ENCODE assay signal across 1 cellular context in the genomic region with DNA sequence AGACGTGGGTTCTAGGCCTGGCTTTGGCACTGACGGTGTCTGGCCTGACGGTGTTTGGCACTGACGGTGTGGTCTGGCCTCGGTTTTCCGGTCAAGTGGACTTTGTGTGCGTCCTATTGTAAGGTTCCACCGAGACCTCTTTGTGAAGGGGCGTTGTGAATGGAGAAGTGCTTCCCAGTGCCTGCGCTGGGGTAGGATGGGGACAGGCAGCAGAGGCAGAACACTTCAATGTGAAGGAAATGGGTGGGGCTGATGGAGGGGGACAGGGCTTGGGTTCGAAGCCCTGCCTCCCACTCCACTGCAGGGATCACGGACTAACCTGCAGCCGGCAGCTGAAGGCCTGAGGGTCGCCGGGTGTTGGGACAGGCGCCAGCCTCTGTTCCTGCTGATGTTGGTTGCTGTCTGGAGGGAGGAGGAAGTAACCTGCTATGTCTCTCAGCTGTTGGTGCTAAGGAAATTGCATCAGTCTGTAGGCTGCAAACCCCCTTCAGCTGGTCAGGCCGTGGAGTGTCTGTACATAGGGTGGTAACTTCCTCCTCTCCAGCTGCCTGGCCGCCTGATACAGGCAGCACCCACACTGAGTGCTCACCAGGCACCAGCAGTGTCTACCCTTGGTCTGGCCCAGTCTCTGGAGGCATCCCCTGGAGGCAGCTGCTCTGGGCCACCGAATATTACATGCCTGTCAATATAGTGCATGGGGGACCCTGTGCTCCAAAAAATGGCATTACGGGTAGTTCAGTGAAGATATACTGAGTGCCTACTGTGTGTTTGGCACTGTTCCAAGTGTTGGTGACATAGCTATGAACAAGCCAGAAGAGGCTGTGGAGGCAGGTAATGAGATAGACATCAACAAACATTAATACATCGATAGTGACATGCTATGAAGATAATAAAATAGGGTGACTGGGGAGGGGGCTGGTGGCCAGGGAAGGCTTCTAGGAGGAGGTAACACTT.
TF ChIP-seq lines count a peak whose summit lies in the region.

No MANE protein-coding gene starts in this region.

TF ChIP-seq in K562, 482 proteins besides CTCF, POLR2A, EP300 and RAD21 (continued from another document and continues in another):
- TF ChIP-seq, protein P1, sequence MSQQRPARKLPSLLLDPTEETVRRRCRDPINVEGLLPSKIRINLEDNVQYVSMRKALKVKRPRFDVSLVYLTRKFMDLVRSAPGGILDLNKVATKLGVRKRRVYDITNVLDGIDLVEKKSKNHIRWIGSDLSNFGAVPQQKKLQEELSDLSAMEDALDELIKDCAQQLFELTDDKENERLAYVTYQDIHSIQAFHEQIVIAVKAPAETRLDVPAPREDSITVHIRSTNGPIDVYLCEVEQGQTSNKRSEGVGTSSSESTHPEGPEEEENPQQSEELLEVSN (IDR thresholded peaks at IDR 0.05; ENCODE audit: borderline replicate concordance in 1 of 2, extremely low read depth in 1 of 2, insufficient read depth in 1 of 2, insufficient read length in 1 of 2, low read depth in 1 of 2, low read length in 1 of 2, poor library complexity in 1 of 2, severe bottlenecking in 1 of 2): no peak
- TF ChIP-seq RNF2 (IDR thresholded peaks at IDR 0.05) (peak; percentile 46; the same call in 1 of the 2 replicates), ZNF311 (CRISPR knock-in tag; IDR thresholded peaks at IDR 0.05) (no peak), FOXA3 (CRISPR knock-in tag; conservative IDR thresholded peaks at IDR 0.05 in 1 of 2, IDR thresholded peaks at IDR 0.05 in 1 of 2) (no peak), ZBTB8A (IDR thresholded peaks at IDR 0.05; ENCODE audit: partially characterized antibody) (no peak), NCOR1 (IDR thresholded peaks at IDR 0.05) (no peak), HDAC2 (IDR thresholded peaks at IDR 0.05) (peak; percentile 46; the same call in 1 of the 2 replicates), TFAM (CRISPR knock-in tag; conservative IDR thresholded peaks at IDR 0.05) (no peak), ZEB2 (IDR thresholded peaks at IDR 0.05) (no peak), ZNF175 (CRISPR knock-in tag; IDR thresholded peaks at IDR 0.05; ENCODE audit: low read depth) (peak; percentile 62; the same call in 1 of the 2 replicates), SAFB (IDR thresholded peaks at IDR 0.05; ENCODE audit: borderline replicate concordance, low read depth, low read length) (no peak), XRCC4 (IDR thresholded peaks at IDR 0.05; ENCODE audit: extremely low read depth, insufficient read depth, insufficient read length) (no peak), ELF2 (CRISPR knock-in tag; IDR thresholded peaks at IDR 0.05) (peak; percentile 54; the same call in 1 of the 2 replicates), SREBF2 (CRISPR knock-in tag; IDR thresholded peaks at IDR 0.05) (no peak), CBX2 (IDR thresholded peaks at IDR 0.05; ENCODE audit: insufficient read depth, low read length, poor library complexity, severe bottlenecking) (no peak), LEF1 (IDR thresholded peaks at IDR 0.05) (no peak), ARHGAP35 (IDR thresholded peaks at IDR 0.05; ENCODE audit: partially characterized antibody) (no peak), FOXM1 (IDR thresholded peaks at IDR 0.05; ENCODE audit: low read depth) (no peak), FOXM1 (CRISPR knock-in tag; IDR thresholded peaks at IDR 0.05; ENCODE audit: low read depth) (no peak), ZNF77 (CRISPR knock-in tag; IDR thresholded peaks at IDR 0.05) (no peak), PHF8 (IDR thresholded peaks at IDR 0.05; ENCODE audit: borderline replicate concordance, low read length) (peak; percentile 26; the same call in 1 of the 2 replicates), SIRT6 (IDR thresholded peaks at IDR 0.05; ENCODE audit: low read depth, low read length) (no peak), NONO (IDR thresholded peaks at IDR 0.05; ENCODE audit: low read depth in 2 of 2, low read length in 1 of 2) (no peak), KAT8 (IDR thresholded peaks at IDR 0.05; ENCODE audit: low read depth) (no peak), CBFA2T3 (IDR thresholded peaks at IDR 0.05) (no peak), RFX5 (IDR thresholded peaks at IDR 0.05; ENCODE audit: low read depth, low read length) (no peak), ZNF224 (CRISPR knock-in tag; IDR thresholded peaks at IDR 0.05) (no peak), NFATC3 (IDR thresholded peaks at IDR 0.05) (no peak), L3MBTL2 (IDR thresholded peaks at IDR 0.05) (peak; percentile 53; the same call in 1 of the 2 replicates)
- TF ChIP-seq, protein P2, sequence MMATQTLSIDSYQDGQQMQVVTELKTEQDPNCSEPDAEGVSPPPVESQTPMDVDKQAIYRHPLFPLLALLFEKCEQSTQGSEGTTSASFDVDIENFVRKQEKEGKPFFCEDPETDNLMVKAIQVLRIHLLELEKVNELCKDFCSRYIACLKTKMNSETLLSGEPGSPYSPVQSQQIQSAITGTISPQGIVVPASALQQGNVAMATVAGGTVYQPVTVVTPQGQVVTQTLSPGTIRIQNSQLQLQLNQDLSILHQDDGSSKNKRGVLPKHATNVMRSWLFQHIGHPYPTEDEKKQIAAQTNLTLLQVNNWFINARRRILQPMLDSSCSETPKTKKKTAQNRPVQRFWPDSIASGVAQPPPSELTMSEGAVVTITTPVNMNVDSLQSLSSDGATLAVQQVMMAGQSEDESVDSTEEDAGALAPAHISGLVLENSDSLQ (IDR thresholded peaks at IDR 0.05): no peak
- TF ChIP-seq, protein P3, sequence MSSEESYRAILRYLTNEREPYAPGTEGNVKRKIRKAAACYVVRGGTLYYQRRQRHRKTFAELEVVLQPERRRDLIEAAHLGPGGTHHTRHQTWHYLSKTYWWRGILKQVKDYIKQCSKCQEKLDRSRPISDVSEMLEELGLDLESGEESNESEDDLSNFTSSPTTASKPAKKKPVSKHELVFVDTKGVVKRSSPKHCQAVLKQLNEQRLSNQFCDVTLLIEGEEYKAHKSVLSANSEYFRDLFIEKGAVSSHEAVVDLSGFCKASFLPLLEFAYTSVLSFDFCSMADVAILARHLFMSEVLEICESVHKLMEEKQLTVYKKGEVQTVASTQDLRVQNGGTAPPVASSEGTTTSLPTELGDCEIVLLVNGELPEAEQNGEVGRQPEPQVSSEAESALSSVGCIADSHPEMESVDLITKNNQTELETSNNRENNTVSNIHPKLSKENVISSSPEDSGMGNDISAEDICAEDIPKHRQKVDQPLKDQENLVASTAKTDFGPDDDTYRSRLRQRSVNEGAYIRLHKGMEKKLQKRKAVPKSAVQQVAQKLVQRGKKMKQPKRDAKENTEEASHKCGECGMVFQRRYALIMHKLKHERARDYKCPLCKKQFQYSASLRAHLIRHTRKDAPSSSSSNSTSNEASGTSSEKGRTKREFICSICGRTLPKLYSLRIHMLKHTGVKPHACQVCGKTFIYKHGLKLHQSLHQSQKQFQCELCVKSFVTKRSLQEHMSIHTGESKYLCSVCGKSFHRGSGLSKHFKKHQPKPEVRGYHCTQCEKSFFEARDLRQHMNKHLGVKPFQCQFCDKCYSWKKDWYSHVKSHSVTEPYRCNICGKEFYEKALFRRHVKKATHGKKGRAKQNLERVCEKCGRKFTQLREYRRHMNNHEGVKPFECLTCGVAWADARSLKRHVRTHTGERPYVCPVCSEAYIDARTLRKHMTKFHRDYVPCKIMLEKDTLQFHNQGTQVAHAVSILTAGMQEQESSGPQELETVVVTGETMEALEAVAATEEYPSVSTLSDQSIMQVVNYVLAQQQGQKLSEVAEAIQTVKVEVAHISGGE (CRISPR knock-in tag; IDR thresholded peaks at IDR 0.05): no peak
- TF ChIP-seq, protein P4, sequence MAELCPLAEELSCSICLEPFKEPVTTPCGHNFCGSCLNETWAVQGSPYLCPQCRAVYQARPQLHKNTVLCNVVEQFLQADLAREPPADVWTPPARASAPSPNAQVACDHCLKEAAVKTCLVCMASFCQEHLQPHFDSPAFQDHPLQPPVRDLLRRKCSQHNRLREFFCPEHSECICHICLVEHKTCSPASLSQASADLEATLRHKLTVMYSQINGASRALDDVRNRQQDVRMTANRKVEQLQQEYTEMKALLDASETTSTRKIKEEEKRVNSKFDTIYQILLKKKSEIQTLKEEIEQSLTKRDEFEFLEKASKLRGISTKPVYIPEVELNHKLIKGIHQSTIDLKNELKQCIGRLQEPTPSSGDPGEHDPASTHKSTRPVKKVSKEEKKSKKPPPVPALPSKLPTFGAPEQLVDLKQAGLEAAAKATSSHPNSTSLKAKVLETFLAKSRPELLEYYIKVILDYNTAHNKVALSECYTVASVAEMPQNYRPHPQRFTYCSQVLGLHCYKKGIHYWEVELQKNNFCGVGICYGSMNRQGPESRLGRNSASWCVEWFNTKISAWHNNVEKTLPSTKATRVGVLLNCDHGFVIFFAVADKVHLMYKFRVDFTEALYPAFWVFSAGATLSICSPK (IDR thresholded peaks at IDR 0.05; ENCODE audit: borderline replicate concordance): no peak
- TF ChIP-seq, protein P5, sequence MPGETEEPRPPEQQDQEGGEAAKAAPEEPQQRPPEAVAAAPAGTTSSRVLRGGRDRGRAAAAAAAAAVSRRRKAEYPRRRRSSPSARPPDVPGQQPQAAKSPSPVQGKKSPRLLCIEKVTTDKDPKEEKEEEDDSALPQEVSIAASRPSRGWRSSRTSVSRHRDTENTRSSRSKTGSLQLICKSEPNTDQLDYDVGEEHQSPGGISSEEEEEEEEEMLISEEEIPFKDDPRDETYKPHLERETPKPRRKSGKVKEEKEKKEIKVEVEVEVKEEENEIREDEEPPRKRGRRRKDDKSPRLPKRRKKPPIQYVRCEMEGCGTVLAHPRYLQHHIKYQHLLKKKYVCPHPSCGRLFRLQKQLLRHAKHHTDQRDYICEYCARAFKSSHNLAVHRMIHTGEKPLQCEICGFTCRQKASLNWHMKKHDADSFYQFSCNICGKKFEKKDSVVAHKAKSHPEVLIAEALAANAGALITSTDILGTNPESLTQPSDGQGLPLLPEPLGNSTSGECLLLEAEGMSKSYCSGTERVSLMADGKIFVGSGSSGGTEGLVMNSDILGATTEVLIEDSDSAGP (CRISPR knock-in tag; IDR thresholded peaks at IDR 0.05): no peak
- TF ChIP-seq, protein P6, sequence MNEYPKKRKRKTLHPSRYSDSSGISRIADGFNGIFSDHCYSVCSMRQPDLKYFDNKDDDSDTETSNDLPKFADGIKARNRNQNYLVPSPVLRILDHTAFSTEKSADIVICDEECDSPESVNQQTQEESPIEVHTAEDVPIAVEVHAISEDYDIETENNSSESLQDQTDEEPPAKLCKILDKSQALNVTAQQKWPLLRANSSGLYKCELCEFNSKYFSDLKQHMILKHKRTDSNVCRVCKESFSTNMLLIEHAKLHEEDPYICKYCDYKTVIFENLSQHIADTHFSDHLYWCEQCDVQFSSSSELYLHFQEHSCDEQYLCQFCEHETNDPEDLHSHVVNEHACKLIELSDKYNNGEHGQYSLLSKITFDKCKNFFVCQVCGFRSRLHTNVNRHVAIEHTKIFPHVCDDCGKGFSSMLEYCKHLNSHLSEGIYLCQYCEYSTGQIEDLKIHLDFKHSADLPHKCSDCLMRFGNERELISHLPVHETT (CRISPR knock-in tag; conservative IDR thresholded peaks at IDR 0.05 in 1 of 2, IDR thresholded peaks at IDR 0.05 in 1 of 2): no peak
- TF ChIP-seq, protein P7, sequence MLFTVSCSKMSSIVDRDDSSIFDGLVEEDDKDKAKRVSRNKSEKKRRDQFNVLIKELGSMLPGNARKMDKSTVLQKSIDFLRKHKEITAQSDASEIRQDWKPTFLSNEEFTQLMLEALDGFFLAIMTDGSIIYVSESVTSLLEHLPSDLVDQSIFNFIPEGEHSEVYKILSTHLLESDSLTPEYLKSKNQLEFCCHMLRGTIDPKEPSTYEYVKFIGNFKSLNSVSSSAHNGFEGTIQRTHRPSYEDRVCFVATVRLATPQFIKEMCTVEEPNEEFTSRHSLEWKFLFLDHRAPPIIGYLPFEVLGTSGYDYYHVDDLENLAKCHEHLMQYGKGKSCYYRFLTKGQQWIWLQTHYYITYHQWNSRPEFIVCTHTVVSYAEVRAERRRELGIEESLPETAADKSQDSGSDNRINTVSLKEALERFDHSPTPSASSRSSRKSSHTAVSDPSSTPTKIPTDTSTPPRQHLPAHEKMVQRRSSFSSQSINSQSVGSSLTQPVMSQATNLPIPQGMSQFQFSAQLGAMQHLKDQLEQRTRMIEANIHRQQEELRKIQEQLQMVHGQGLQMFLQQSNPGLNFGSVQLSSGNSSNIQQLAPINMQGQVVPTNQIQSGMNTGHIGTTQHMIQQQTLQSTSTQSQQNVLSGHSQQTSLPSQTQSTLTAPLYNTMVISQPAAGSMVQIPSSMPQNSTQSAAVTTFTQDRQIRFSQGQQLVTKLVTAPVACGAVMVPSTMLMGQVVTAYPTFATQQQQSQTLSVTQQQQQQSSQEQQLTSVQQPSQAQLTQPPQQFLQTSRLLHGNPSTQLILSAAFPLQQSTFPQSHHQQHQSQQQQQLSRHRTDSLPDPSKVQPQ (CRISPR knock-in tag; IDR thresholded peaks at IDR 0.05; ENCODE audit: borderline replicate concordance): no peak
- TF ChIP-seq, protein P8, sequence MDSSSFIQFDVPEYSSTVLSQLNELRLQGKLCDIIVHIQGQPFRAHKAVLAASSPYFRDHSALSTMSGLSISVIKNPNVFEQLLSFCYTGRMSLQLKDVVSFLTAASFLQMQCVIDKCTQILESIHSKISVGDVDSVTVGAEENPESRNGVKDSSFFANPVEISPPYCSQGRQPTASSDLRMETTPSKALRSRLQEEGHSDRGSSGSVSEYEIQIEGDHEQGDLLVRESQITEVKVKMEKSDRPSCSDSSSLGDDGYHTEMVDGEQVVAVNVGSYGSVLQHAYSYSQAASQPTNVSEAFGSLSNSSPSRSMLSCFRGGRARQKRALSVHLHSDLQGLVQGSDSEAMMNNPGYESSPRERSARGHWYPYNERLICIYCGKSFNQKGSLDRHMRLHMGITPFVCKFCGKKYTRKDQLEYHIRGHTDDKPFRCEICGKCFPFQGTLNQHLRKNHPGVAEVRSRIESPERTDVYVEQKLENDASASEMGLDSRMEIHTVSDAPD (CRISPR knock-in tag; IDR thresholded peaks at IDR 0.05): no peak
- TF ChIP-seq, protein P9, sequence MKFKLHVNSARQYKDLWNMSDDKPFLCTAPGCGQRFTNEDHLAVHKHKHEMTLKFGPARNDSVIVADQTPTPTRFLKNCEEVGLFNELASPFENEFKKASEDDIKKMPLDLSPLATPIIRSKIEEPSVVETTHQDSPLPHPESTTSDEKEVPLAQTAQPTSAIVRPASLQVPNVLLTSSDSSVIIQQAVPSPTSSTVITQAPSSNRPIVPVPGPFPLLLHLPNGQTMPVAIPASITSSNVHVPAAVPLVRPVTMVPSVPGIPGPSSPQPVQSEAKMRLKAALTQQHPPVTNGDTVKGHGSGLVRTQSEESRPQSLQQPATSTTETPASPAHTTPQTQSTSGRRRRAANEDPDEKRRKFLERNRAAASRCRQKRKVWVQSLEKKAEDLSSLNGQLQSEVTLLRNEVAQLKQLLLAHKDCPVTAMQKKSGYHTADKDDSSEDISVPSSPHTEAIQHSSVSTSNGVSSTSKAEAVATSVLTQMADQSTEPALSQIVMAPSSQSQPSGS (CRISPR knock-in tag; IDR thresholded peaks at IDR 0.05): no peak
- TF ChIP-seq, protein P10, sequence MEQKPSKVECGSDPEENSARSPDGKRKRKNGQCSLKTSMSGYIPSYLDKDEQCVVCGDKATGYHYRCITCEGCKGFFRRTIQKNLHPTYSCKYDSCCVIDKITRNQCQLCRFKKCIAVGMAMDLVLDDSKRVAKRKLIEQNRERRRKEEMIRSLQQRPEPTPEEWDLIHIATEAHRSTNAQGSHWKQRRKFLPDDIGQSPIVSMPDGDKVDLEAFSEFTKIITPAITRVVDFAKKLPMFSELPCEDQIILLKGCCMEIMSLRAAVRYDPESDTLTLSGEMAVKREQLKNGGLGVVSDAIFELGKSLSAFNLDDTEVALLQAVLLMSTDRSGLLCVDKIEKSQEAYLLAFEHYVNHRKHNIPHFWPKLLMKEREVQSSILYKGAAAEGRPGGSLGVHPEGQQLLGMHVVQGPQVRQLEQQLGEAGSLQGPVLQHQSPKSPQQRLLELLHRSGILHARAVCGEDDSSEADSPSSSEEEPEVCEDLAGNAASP (IDR thresholded peaks at IDR 0.05): no peak
- TF ChIP-seq, protein P11, sequence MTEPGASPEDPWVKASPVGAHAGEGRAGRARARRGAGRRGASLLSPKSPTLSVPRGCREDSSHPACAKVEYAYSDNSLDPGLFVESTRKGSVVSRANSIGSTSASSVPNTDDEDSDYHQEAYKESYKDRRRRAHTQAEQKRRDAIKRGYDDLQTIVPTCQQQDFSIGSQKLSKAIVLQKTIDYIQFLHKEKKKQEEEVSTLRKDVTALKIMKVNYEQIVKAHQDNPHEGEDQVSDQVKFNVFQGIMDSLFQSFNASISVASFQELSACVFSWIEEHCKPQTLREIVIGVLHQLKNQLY (CRISPR knock-in tag; conservative IDR thresholded peaks at IDR 0.05): no peak
